8 cellular contexts compared by ENCODE assay signal in the genomic region with DNA sequence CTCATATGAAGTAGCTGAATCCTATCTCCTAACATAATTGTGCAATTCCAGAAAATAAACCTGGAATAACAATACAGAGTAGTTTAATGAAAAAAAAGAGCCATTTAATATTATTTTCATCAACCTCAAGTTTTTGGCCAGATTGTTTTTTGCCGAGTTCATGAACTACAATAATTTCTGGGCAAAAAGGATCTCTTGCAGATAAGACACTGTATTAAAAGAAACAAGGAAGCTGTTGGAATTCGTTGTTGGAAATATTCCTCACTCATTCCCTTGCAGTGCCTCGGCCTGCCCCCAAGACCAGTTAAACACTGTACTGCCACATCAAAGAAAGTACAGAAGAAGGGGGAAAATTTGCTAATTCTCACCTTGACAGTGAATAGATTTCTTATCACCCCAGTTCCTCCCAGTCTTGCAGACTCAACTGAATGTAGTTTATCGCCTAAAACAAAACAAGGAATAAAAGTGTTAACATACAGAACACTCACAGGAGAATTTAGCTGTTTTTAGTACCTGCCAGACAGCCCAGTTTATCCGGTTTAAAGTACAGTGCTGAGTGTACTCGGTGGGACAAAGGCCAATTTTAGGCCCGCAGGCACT. TPM values are rescaled to one million over a fixed set of nuclear protein-coding genes. Genes with fewer than 3 reads are reported as not detected.
DNase-seq lines count a peak whose midpoint lies in the region; ATAC-seq and TF ChIP-seq lines count a peak whose summit lies in the region.

No MANE protein-coding gene starts in this region.

- H3K4me3 ChIP-seq in brain microvascular endothelial cell (ENCODE audit: low read depth, low read length) (peak overlapping the region; percentile 96), mesodermal cell (ENCODE audit: extremely low read depth, insufficient read depth, low read length, poor library complexity, severe bottlenecking) (peak overlapping the region; percentile 93)

- no peaks in the 10 kb centered on the region for H3K9me3 Mint-ChIP-seq in stimulated activated naive CD8-positive, alpha-beta T cell treated with anti-CD3 and anti-CD28 coated beads, Interleukin-15, Interleukin-2, amounts not matched to agents 100 ng/mL and 50 ng/mL, for 24 hours

- peaks cover 9% of the 10 kb centered on the region for H3K4me1 ChIP-seq in mesodermal cell (ENCODE audit: control insufficient read depth, insufficient read depth, low read length, poor library complexity, severe bottlenecking)

- peak overlapping the region; percentile 93 for H3K4me3 Mint-ChIP-seq in stimulated activated naive CD8-positive, alpha-beta T cell treated with anti-CD3 and anti-CD28 coated beads, Interleukin-15, Interleukin-2, amounts not matched to agents 100 ng/mL and 50 ng/mL, for 24 hours

- H3K9me3 ChIP-seq in mesodermal cell (ENCODE audit: control insufficient read depth, low read length): no peaks in the 10 kb centered on the region

- peaks cover 11% of the 10 kb centered on the region for H3K36me3 ChIP-seq in brain microvascular endothelial cell (replicated peaks)
- peaks cover 49% of the 10 kb centered on the region for H3K36me3 ChIP-seq in mesodermal cell (ENCODE audit: control insufficient read depth, insufficient read depth, low read length)

- H3K27ac Mint-ChIP-seq in stimulated activated naive CD8-positive, alpha-beta T cell treated with anti-CD3 and anti-CD28 coated beads, Interleukin-15, Interleukin-2, amounts not matched to agents 100 ng/mL and 50 ng/mL, for 24 hours: peak overlapping the region; percentile 29

- peak overlapping the region; percentile 27 for H3K27ac ChIP-seq in brain microvascular endothelial cell
- peak overlapping the region; percentile 6 for H3K27ac ChIP-seq in mesodermal cell (ENCODE audit: low read depth, low read length, severe bottlenecking)

- DNase-seq in stimulated activated naive CD8-positive, alpha-beta T cell treated with anti-CD3 and anti-CD28 coated beads, Interleukin-15, Interleukin-2, amounts not matched to agents 100 U/mL and 50 U/mL, for 24 hours: no peak
- DNase-seq in brain microvascular endothelial cell (no peak), KG1 (lab: John Stamatoyannopoulos, UW) (no peak), NCI-H69 (lab: John Stamatoyannopoulos, UW) (no peak)

- TF ChIP-seq CTCF in brain microvascular endothelial cell (IDR thresholded peaks at IDR 0.05; ENCODE audit: low read depth, low read length, missing control alignments): no peak

- in situ Hi-C loops in brain microvascular endothelial cell (cut with HindIII; ENCODE audit: low pct_ligation_motif_present, low sequenced_read_pairs): no loop called here

- peaks cover 27% of the 10 kb centered on the region for H3K4me1 Mint-ChIP-seq in stimulated activated naive CD8-positive, alpha-beta T cell treated with anti-CD3 and anti-CD28 coated beads, Interleukin-15, Interleukin-2, amounts not matched to agents 100 ng/mL and 50 ng/mL, for 24 hours (ENCODE audit: low read depth)

- no peak for ATAC-seq in stimulated activated naive CD8-positive, alpha-beta T cell treated with anti-CD3 and anti-CD28 coated beads, Interleukin-15, Interleukin-2, amounts not matched to agents 100 U/mL and 50 U/mL, for 24 hours
- ATAC-seq in GM19023 (IDR thresholded peaks at IDR 0.05; ENCODE audit: unreplicated experiment): no peak
- no peak for ATAC-seq in GM21825 (IDR thresholded peaks at IDR 0.05; ENCODE audit: unreplicated experiment)

- H3K27me3 ChIP-seq in brain microvascular endothelial cell (replicated peaks): no peaks in the 10 kb centered on the region

- H3K36me3 Mint-ChIP-seq in stimulated activated naive CD8-positive, alpha-beta T cell treated with anti-CD3 and anti-CD28 coated beads, Interleukin-15, Interleukin-2, amounts not matched to agents 100 ng/mL and 50 ng/mL, for 24 hours (ENCODE audit: low read depth): peaks cover 15% of the 10 kb centered on the region

- no peaks in the 10 kb centered on the region for H3K27me3 Mint-ChIP-seq in stimulated activated naive CD8-positive, alpha-beta T cell treated with anti-CD3 and anti-CD28 coated beads, Interleukin-15, Interleukin-2, amounts not matched to agents 100 ng/mL and 50 ng/mL, for 24 hours

- WGBS in mesodermal cell (ENCODE audit: insufficient coverage in 2 of 2), 2 experiments: 0% methylated on average over 3 of the region's 7 CpGs

RNA-seq across cellular contexts. Expression of gene IDH1, which starts 1.3 kb away (rescaled TPM):
- 157 TPM for polyA plus RNA-seq in mesodermal cell (2013, experiment 1 of 2)
- polyA plus RNA-seq in mesodermal cell (2013, experiment 2 of 2): 167 TPM

RNA-seq across cellular contexts. Expression of gene PIKFYVE, which starts 12.4 kb away (rescaled TPM):
- 26.5 TPM for polyA plus RNA-seq in mesodermal cell (2013, experiment 1 of 2)
- polyA plus RNA-seq in mesodermal cell (2013, experiment 2 of 2): 24.8 TPM
